Comparison of ENCODE assay signal across 35 cellular contexts in genomic region chr11:93761910-93762309, GRCh38.
"Had no signal": no experiment of that assay in that cellular context is flagged by ENCODE, and none has a peak within 500 bp of the region (broad histone marks: within the 10 kb centered on the region; RNA-seq: fewer than 3 reads in every experiment).

No MANE protein-coding gene starts in this region.

- DNase-seq: activated CD4-positive, alpha-beta memory T cell treated with anti-CD3 and anti-CD28 coated beads for 36 hours; activated CD4-positive, alpha-beta T cell treated with anti-CD3 and anti-CD28 coated beads for 36 hours; activated CD4-positive, alpha-beta T cell treated with anti-CD3 and anti-CD28 coated beads, Interleukin-2, amount 10 ng/mL, durations not matched to agents 24 days and 14 days; activated CD4-positive, CD25-positive, alpha-beta regulatory T cell; activated CD4-positive, CD25-positive, alpha-beta regulatory T cell treated with anti-CD3 and anti-CD28 coated beads, Interleukin-2, amount 50 U/mL, for 72 hours; activated CD8-positive, alpha-beta memory T cell treated with anti-CD3 and anti-CD28 coated beads, Interleukin-2, amount 10 ng/mL, durations not matched to agents 7 days and 5 days; activated CD8-positive, alpha-beta memory T cell treated with anti-CD3 and anti-CD28 coated beads, Interleukin-2, amount 50 U/mL, for 4 hours; activated CD8-positive, alpha-beta T cell treated with anti-CD3 and anti-CD28 coated beads, Interleukin-2, amount 10 ng/mL, durations not matched to agents 7 days and 5 days; activated effector memory CD4-positive, alpha-beta T cell treated with anti-CD3 and anti-CD28 coated beads, Interleukin-2, amount 50 U/mL, for 16 hours; activated naive CD4-positive, alpha-beta T cell treated with anti-CD3 and anti-CD28 coated beads, Interleukin-2, amount 10 ng/mL, durations not matched to agents 7 days and 5 days; activated naive CD8-positive, alpha-beta T cell treated with anti-CD3 and anti-CD28 coated beads, Interleukin-2, amount 10 ng/mL, durations not matched to agents 7 days and 5 days; activated T-cell treated with anti-CD3 and anti-CD28 coated beads, Interleukin-2, amount 50 U/mL, for 1 hour; activated T-cell treated with anti-CD3 and anti-CD28 coated beads, Interleukin-2, amount 50 U/mL, for 48 hours; central memory CD4-positive, alpha-beta T cell; cerebellar nuclear complex; colonic mucosa; effector CD8-positive, alpha-beta T cell; esophagus squamous epithelium; gastrocnemius medialis; glutamatergic neuron; heart left ventricle; T-helper 1 cell; T-helper 17 cell; T1000 had no signal

- H3K4me3 Mint-ChIP-seq: activated CD4-positive, alpha-beta memory T cell treated with anti-CD3 and anti-CD28 coated beads for 36 hours; activated CD4-positive, alpha-beta T cell treated with anti-CD3 and anti-CD28 coated beads for 36 hours; activated CD4-positive, alpha-beta T cell treated with anti-CD3 and anti-CD28 coated beads, Interleukin-2, amount 10 ng/mL, durations not matched to agents 24 days and 14 days; activated CD8-positive, alpha-beta memory T cell treated with anti-CD3 and anti-CD28 coated beads, Interleukin-2, amount 10 ng/mL, durations not matched to agents 7 days and 5 days; activated CD8-positive, alpha-beta T cell treated with anti-CD3 and anti-CD28 coated beads, Interleukin-2, amount 10 ng/mL, durations not matched to agents 7 days and 5 days; activated naive CD4-positive, alpha-beta T cell treated with anti-CD3 and anti-CD28 coated beads, Interleukin-2, amount 10 ng/mL, durations not matched to agents 7 days and 5 days; activated naive CD8-positive, alpha-beta T cell treated with anti-CD3 and anti-CD28 coated beads, Interleukin-2, amount 10 ng/mL, durations not matched to agents 7 days and 5 days; activated T-helper 1 cell treated with anti-CD3 and anti-CD28 coated beads, Interleukin-12 subunit alpha, Interleukin-12 subunit beta, Interleukin-2, Interleukin-4 antibody, amounts not matched to agents 30 ng/mL and 10 ng/mL and 1 ng/mL, durations not matched to agents 14 hours and 24 hours and 36 hours; brain; T-helper 17 cell; T-helper 2 cell treated with Interferon-gamma antibody and Interleukin-4, amounts not matched to agents 5 μg/mL and 100 μg/mL, for 36 hours had no signal

- H3K27ac ChIP-seq: ascending aorta, breast epithelium, cardiac muscle cell, colonic mucosa, epithelial cell of prostate, esophagus squamous epithelium, gastrocnemius medialis, heart left ventricle had no signal

- H3K4me1 Mint-ChIP-seq: activated CD4-positive, alpha-beta T cell treated with anti-CD3 and anti-CD28 coated beads for 36 hours; activated CD4-positive, alpha-beta T cell treated with anti-CD3 and anti-CD28 coated beads, Interleukin-2, amount 10 ng/mL, durations not matched to agents 24 days and 14 days; activated naive CD4-positive, alpha-beta T cell treated with anti-CD3 and anti-CD28 coated beads, Interleukin-2, amount 10 ng/mL, durations not matched to agents 7 days and 5 days; activated naive CD8-positive, alpha-beta T cell treated with anti-CD3 and anti-CD28 coated beads, Interleukin-2, amount 10 ng/mL, durations not matched to agents 7 days and 5 days; brain; T-helper 17 cell had no signal

- FAIRE-seq: endometrium, endothelial cell of umbilical vein had no signal

- H3K27ac Mint-ChIP-seq: activated CD4-positive, alpha-beta memory T cell treated with anti-CD3 and anti-CD28 coated beads for 36 hours; activated CD4-positive, alpha-beta T cell treated with anti-CD3 and anti-CD28 coated beads for 36 hours; activated CD4-positive, alpha-beta T cell treated with anti-CD3 and anti-CD28 coated beads, Interleukin-2, amount 10 ng/mL, durations not matched to agents 24 days and 14 days; activated CD8-positive, alpha-beta memory T cell treated with anti-CD3 and anti-CD28 coated beads, Interleukin-2, amount 10 ng/mL, durations not matched to agents 7 days and 5 days; activated CD8-positive, alpha-beta T cell treated with anti-CD3 and anti-CD28 coated beads, Interleukin-2, amount 10 ng/mL, durations not matched to agents 7 days and 5 days; activated naive CD4-positive, alpha-beta T cell treated with anti-CD3 and anti-CD28 coated beads, Interleukin-2, amount 10 ng/mL, durations not matched to agents 7 days and 5 days; activated naive CD4-positive, alpha-beta T cell treated with anti-CD3 and anti-CD28 coated beads, Interleukin-2, amount 50 U/mL, for 72 hours; activated naive CD8-positive, alpha-beta T cell treated with anti-CD3 and anti-CD28 coated beads, Interleukin-2, amount 10 ng/mL, durations not matched to agents 7 days and 5 days; activated T-helper 1 cell treated with anti-CD3 and anti-CD28 coated beads, Interleukin-12 subunit alpha, Interleukin-12 subunit beta, Interleukin-2, Interleukin-4 antibody, amounts not matched to agents 30 ng/mL and 10 ng/mL and 1 ng/mL, durations not matched to agents 14 hours and 24 hours and 36 hours; activated T-helper 2 cell treated with anti-CD3 and anti-CD28 coated beads, Interferon-gamma antibody, Interleukin-2, Interleukin-4, amounts not matched to agents 10 μg/mL and 5 μg/mL and 100 μg/mL, durations not matched to agents 14 hours and 24 hours and 36 hours; brain; T-helper 17 cell; T-helper 2 cell treated with Interferon-gamma antibody and Interleukin-4, amounts not matched to agents 5 μg/mL and 100 μg/mL, for 36 hours had no signal

- H3K9me3 ChIP-seq: ascending aorta, breast epithelium, colonic mucosa, esophagus squamous epithelium, gastrocnemius medialis had no signal

- H3K27me3 ChIP-seq: ascending aorta, breast epithelium, cardiac muscle cell, colonic mucosa, esophagus squamous epithelium, gastrocnemius medialis, heart left ventricle had no signal

- H3K27me3 Mint-ChIP-seq: activated CD4-positive, alpha-beta memory T cell treated with anti-CD3 and anti-CD28 coated beads for 36 hours; activated CD4-positive, alpha-beta T cell treated with anti-CD3 and anti-CD28 coated beads for 36 hours; activated CD4-positive, alpha-beta T cell treated with anti-CD3 and anti-CD28 coated beads, Interleukin-2, amount 10 ng/mL, durations not matched to agents 24 days and 14 days; activated CD8-positive, alpha-beta memory T cell treated with anti-CD3 and anti-CD28 coated beads, Interleukin-2, amount 10 ng/mL, durations not matched to agents 7 days and 5 days; activated naive CD4-positive, alpha-beta T cell treated with anti-CD3 and anti-CD28 coated beads, Interleukin-2, amount 10 ng/mL, durations not matched to agents 7 days and 5 days; activated naive CD8-positive, alpha-beta T cell treated with anti-CD3 and anti-CD28 coated beads, Interleukin-2, amount 10 ng/mL, durations not matched to agents 7 days and 5 days; brain; T-helper 17 cell had no signal

- H3K4me1 ChIP-seq: ascending aorta, breast epithelium, colonic mucosa, esophagus squamous epithelium, gastrocnemius medialis, heart left ventricle had no signal

- ATAC-seq: activated CD4-positive, alpha-beta T cell treated with anti-CD3 and anti-CD28 coated beads for 36 hours; activated CD8-positive, alpha-beta memory T cell treated with anti-CD3 and anti-CD28 coated beads, Interleukin-2, amount 10 ng/mL, durations not matched to agents 7 days and 5 days; activated CD8-positive, alpha-beta T cell treated with anti-CD3 and anti-CD28 coated beads, Interleukin-2, amount 10 ng/mL, durations not matched to agents 7 days and 5 days; activated naive CD4-positive, alpha-beta T cell treated with anti-CD3 and anti-CD28 coated beads, Interleukin-2, amount 50 U/mL, for 72 hours; gastrocnemius medialis; heart left ventricle; T-helper 17 cell had no signal

- H3K4me3 ChIP-seq: ascending aorta, breast epithelium, cardiac muscle cell, colonic mucosa, esophagus squamous epithelium, gastrocnemius medialis, heart left ventricle had no signal
